8 cellular contexts compared by ENCODE assay signal in the genomic region with DNA sequence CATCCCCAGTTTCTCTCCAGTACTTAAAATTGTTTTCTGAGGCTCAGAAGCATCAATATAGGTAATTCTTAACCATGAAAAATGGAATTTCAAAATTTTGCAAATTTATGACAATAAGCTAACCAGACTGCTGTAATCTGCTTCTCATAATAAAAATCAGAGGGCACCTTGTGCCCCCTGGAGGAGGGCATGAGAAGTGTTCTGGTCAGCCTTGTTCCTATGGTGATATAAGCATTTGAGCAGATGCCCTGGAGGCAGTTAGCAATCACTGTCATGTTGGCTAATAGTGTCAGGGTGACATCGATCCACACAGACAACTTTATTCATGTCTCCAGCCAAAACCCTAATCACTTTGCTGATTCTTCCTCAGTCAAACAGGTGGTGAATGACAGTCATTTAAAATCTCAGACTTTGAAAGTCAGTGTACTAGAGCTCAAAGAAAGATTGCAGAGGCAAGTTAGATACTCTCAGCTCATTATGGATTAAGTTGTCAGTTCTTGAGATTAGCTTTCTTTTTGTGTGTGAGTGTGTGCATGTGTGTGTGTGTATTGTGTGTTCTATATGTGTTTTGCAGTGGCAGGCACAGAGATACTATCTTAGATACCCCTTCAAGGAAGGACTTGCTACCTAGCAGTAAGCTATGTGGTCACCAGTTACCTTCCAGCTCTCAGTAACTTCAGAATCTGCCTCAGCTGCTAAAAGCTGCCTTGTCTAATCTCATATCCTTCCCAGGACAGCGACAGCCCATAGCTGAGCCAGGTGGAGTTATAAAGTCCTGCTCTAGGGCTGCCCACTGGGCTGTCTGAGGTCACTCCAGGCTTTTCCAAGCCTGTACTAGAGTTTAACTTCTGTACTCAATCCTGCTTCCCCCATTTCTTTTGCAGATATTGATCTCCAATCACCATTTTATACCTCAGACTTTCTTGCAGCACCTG.
A peak's percentile ranks its signal among the peaks of the same experiment; 100 is the strongest.
DNase-seq lines count a peak whose midpoint lies in the region; ATAC-seq and TF ChIP-seq lines count a peak whose summit lies in the region.

No MANE protein-coding gene starts in this region.

- ATAC-seq in HG02798 (IDR thresholded peaks at IDR 0.05; ENCODE audit: poor library complexity, unreplicated experiment) = no peak

- DNase-seq in activated CD4-positive, alpha-beta T cell treated with anti-CD3 and anti-CD28 coated beads, Interleukin-2, amount 10 ng/mL, durations not matched to agents 24 days and 14 days = peak; percentile 54
- DNase-seq in activated CD4-positive, alpha-beta T cell treated with anti-CD3 and anti-CD28 coated beads for 4 hours = no peak
- peak; percentile 14 for DNase-seq in NCI-H1417 treated with DMSO at 0.1 percent for 48 hours (lab: John Stamatoyannopoulos, UW)
- peak; percentile 40 for DNase-seq in renal cortical epithelial cell (ENCODE audit: low read depth)
- DNase-seq in medulla oblongata (ENCODE audit: extremely low spot score) = no peak
- DNase-seq in dermis blood vessel endothelial cell = no peak

- H3K4me3 Mint-ChIP-seq in activated CD4-positive, alpha-beta T cell treated with anti-CD3 and anti-CD28 coated beads, Interleukin-2, amount 10 ng/mL, durations not matched to agents 24 days and 14 days = no peak overlapping the region
- no peak overlapping the region for H3K4me3 Mint-ChIP-seq in brain

- H3K27ac Mint-ChIP-seq in activated CD4-positive, alpha-beta T cell treated with anti-CD3 and anti-CD28 coated beads, Interleukin-2, amount 10 ng/mL, durations not matched to agents 24 days and 14 days = no peak overlapping the region
- H3K27ac Mint-ChIP-seq in brain = peak overlapping the region in 1 of 5 experiments; percentile 25

- no peaks in the 10 kb centered on the region for H3K27me3 Mint-ChIP-seq in activated CD4-positive, alpha-beta T cell treated with anti-CD3 and anti-CD28 coated beads, Interleukin-2, amount 10 ng/mL, durations not matched to agents 24 days and 14 days
- no peaks in the 10 kb centered on the region for H3K27me3 Mint-ChIP-seq in brain

- no peaks in the 10 kb centered on the region for H3K4me1 Mint-ChIP-seq in activated CD4-positive, alpha-beta T cell treated with anti-CD3 and anti-CD28 coated beads, Interleukin-2, amount 10 ng/mL, durations not matched to agents 24 days and 14 days
- H3K4me1 Mint-ChIP-seq in brain = no peaks in the 10 kb centered on the region

- intact Hi-C loops in activated CD4-positive, alpha-beta T cell treated with anti-CD3 and anti-CD28 coated beads, Interleukin-2, amount 10 ng/mL, durations not matched to agents 24 days and 14 days (cut with micrococcal nuclease) = no loop called here

- no peaks in the 10 kb centered on the region for H3K36me3 Mint-ChIP-seq in activated CD4-positive, alpha-beta T cell treated with anti-CD3 and anti-CD28 coated beads, Interleukin-2, amount 10 ng/mL, durations not matched to agents 24 days and 14 days (ENCODE audit: low read depth)
- no peaks in the 10 kb centered on the region for H3K36me3 Mint-ChIP-seq in brain

- TF ChIP-seq CTCF in brain (conservative IDR thresholded peaks at IDR 0.05) = peak; percentile 39 to 60

- H3K9me3 Mint-ChIP-seq in activated CD4-positive, alpha-beta T cell treated with anti-CD3 and anti-CD28 coated beads, Interleukin-2, amount 10 ng/mL, durations not matched to agents 24 days and 14 days = no peaks in the 10 kb centered on the region
- H3K9me3 Mint-ChIP-seq in brain = peaks cover 0 to 7% (median 0%) of the 10 kb centered on the region in 5 experiments

Comparison
In these comparisons a context has a peak if more than half of its experiments do, and no peak if none do; other contexts are left out.
1. DNase-seq: peak in activated CD4-positive, alpha-beta T cell treated with anti-CD3 and anti-CD28 coated beads, Interleukin-2, amount 10 ng/mL, durations not matched to agents 24 days and 14 days (single experiment), NCI-H1417 treated with DMSO at 0.1 percent for 48 hours (single experiment) and renal cortical epithelial cell (single experiment); none in activated CD4-positive, alpha-beta T cell treated with anti-CD3 and anti-CD28 coated beads for 4 hours (0 of 2), medulla oblongata (single experiment) and dermis blood vessel endothelial cell (single experiment).